In genomic region chr2:127650041-127650784, GRCh38 we compare ENCODE assay signal across 10 cellular contexts. TPM values are rescaled to one million over a fixed set of nuclear protein-coding genes. Genes with fewer than 3 reads are reported as not detected.
DNase-seq lines count a peak whose midpoint lies in the region; ATAC-seq, FAIRE-seq and TF ChIP-seq lines count a peak whose summit lies in the region.
"Had no signal": no experiment of that assay in that cellular context is flagged by ENCODE, and none has a peak within 500 bp of the region (broad histone marks: within the 10 kb centered on the region; RNA-seq: fewer than 3 reads in every experiment).

No MANE protein-coding gene starts in this region.

- H3K27me3 Mint-ChIP-seq in activated CD8-positive, alpha-beta T cell treated with anti-CD3 and anti-CD28 coated beads for 36 hours, result no peaks in the 10 kb centered on the region
- H3K27me3 Mint-ChIP-seq in activated CD8-positive, alpha-beta T cell treated with anti-CD3 and anti-CD28 coated beads, Interleukin-2, amount 10 ng/mL, durations not matched to agents 7 days and 5 days (ENCODE audit: low read depth), result no peaks in the 10 kb centered on the region
- H3K27me3 Mint-ChIP-seq in memory B cell, result peaks cover 4% of the 10 kb centered on the region
- peaks cover 3% of the 10 kb centered on the region for H3K27me3 Mint-ChIP-seq in type B pancreatic cell

- no peaks in the 10 kb centered on the region for H3K36me3 Mint-ChIP-seq in activated CD8-positive, alpha-beta T cell treated with anti-CD3 and anti-CD28 coated beads for 36 hours (ENCODE audit: low read depth)
- no peaks in the 10 kb centered on the region for H3K36me3 Mint-ChIP-seq in activated CD8-positive, alpha-beta T cell treated with anti-CD3 and anti-CD28 coated beads, Interleukin-2, amount 10 ng/mL, durations not matched to agents 7 days and 5 days (ENCODE audit: low read depth)
- H3K36me3 Mint-ChIP-seq in memory B cell (no peaks in the 10 kb centered on the region), type B pancreatic cell (no peaks in the 10 kb centered on the region)

- SMC1A ChIA-PET in GM12878 (lab: Charles Lee; ENCODE audit: uncharacterized antibody, unreplicated experiment), result interaction anchor here (0.6 to 4.6 kb wide), 4 partner anchors 36 to 171 kb away, joined by 3 to 26 read pairs (median 4); no protein-coding TSS in a partner anchor

- H3K4me1 ChIP-seq in GM12878 (ENCODE audit: control insufficient read depth, insufficient read depth, low read length), result no peaks in the 10 kb centered on the region

- no peak overlapping the region for H2AFZ ChIP-seq in GM12878 (ENCODE audit: control insufficient read depth, low read depth, low read length)

- TF ChIP-seq EP300 in GM12878 (IDR thresholded peaks at IDR 0.05; ENCODE audit: borderline replicate concordance in 1 of 2, control insufficient read depth in 1 of 2, low read depth in 2 of 2, low read length in 2 of 2), result no peak

- CTCF ChIA-PET in activated CD8-positive, alpha-beta T cell treated with anti-CD3 and anti-CD28 coated beads for 36 hours (lab: Charles Lee), result interaction anchor here (0.6 to 5.2 kb wide), 29 partner anchors 8 to 807 kb away, joined by 3 to 114 read pairs (median 3); partner anchors contain the start of gene POLR2D
- CTCF ChIA-PET in activated CD8-positive, alpha-beta T cell treated with anti-CD3 and anti-CD28 coated beads, Interleukin-2, amount 10 ng/mL, durations not matched to agents 7 days and 5 days (lab: Charles Lee), result interaction anchor here (0.6 to 9.1 kb wide), 20 partner anchors 8 to 604 kb away, joined by 3 to 174 read pairs (median 4); partner anchors contain the start of genes IWS1 and LIMS2
- CTCF ChIA-PET in GM12878 (lab: Yijun Ruan, JAX), result interaction anchor here (0.5 to 8.3 kb wide), 14 partner anchors 9 to 614 kb away, joined by 3 to 90 read pairs (median 4); partner anchors contain the start of gene WDR33

- no peak overlapping the region for H3K4me2 ChIP-seq in GM12878 (ENCODE audit: control insufficient read depth, insufficient read depth)

- POLR2A ChIA-PET in activated CD8-positive, alpha-beta T cell treated with anti-CD3 and anti-CD28 coated beads for 36 hours (lab: Charles Lee), result interaction anchor here (0.6 to 1.3 kb wide), 2 partner anchors 59 to 101 kb away, joined by 3 to 4 read pairs; no protein-coding TSS in a partner anchor
- POLR2A ChIA-PET in activated CD8-positive, alpha-beta T cell treated with anti-CD3 and anti-CD28 coated beads, Interleukin-2, amount 10 ng/mL, durations not matched to agents 7 days and 5 days (lab: Charles Lee), result interaction anchor here (0.7 to 1.9 kb wide), 3 partner anchors 9 to 59 kb away, joined by 3 to 5 read pairs (median 4); no protein-coding TSS in a partner anchor
- POLR2A ChIA-PET in GM12878 (lab: Charles Lee), result interaction anchor here (0.6 kb wide), 1 partner anchor 151 kb away, joined by 3 read pairs; no protein-coding TSS in a partner anchor

- no peaks in the 10 kb centered on the region for H3K36me3 ChIP-seq in GM12878 (ENCODE audit: control insufficient read depth in 2 of 2, insufficient read depth in 2 of 2, low read length in 1 of 2)

- no peak overlapping the region for H3K27ac Mint-ChIP-seq in activated CD8-positive, alpha-beta T cell treated with anti-CD3 and anti-CD28 coated beads for 36 hours
- no peak overlapping the region for H3K27ac Mint-ChIP-seq in activated CD8-positive, alpha-beta T cell treated with anti-CD3 and anti-CD28 coated beads, Interleukin-2, amount 10 ng/mL, durations not matched to agents 7 days and 5 days
- no peak overlapping the region for H3K27ac Mint-ChIP-seq in memory B cell
- H3K27ac Mint-ChIP-seq in type B pancreatic cell, result no peak overlapping the region
- H3K27ac Mint-ChIP-seq: activated CD4-positive, alpha-beta memory T cell treated with anti-CD3 and anti-CD28 coated beads, Interleukin-2, amount 10 ng/mL, durations not matched to agents 7 days and 5 days had no signal

- no peak overlapping the region for H3K4me3 ChIP-seq in GM12878

- H4K20me1 ChIP-seq in GM12878 (ENCODE audit: control insufficient read depth, insufficient read depth), result no peaks in the 10 kb centered on the region

- FAIRE-seq in GM12878 (lab: Jason Lieb, UNC), result no peak

- WGBS in GM12878 (ENCODE audit: insufficient coverage, insufficient replicate concordance, low lambda C conversion rate, missing lambda C conversion rate), result 51% methylated on average over 17 of the region's 17 CpGs

- RAD21 ChIA-PET in GM12878 (lab: Charles Lee; ENCODE audit: unreplicated experiment), result interaction anchor here (0.7 to 2.3 kb wide), 3 partner anchors 57 to 83 kb away, joined by 3 to 23 read pairs (median 3); no protein-coding TSS in a partner anchor

- no peaks in the 10 kb centered on the region for H3K9me3 Mint-ChIP-seq in activated CD8-positive, alpha-beta T cell treated with anti-CD3 and anti-CD28 coated beads for 36 hours
- no peaks in the 10 kb centered on the region for H3K9me3 Mint-ChIP-seq in activated CD8-positive, alpha-beta T cell treated with anti-CD3 and anti-CD28 coated beads, Interleukin-2, amount 10 ng/mL, durations not matched to agents 7 days and 5 days (ENCODE audit: insufficient read depth)
- H3K9me3 Mint-ChIP-seq in memory B cell (no peaks in the 10 kb centered on the region), type B pancreatic cell (no peaks in the 10 kb centered on the region)
- H3K9me3 Mint-ChIP-seq: activated CD4-positive, alpha-beta memory T cell treated with anti-CD3 and anti-CD28 coated beads, Interleukin-2, amount 10 ng/mL, durations not matched to agents 7 days and 5 days had no signal

- no peak overlapping the region for H3K9ac ChIP-seq in GM12878 (ENCODE audit: control insufficient read depth, insufficient read depth, low read length)

- DNase-seq in activated CD8-positive, alpha-beta T cell treated with anti-CD3 and anti-CD28 coated beads for 36 hours, result no peak
- DNase-seq in activated CD8-positive, alpha-beta T cell treated with anti-CD3 and anti-CD28 coated beads, Interleukin-2, amount 10 ng/mL, durations not matched to agents 7 days and 5 days, result no peak
- DNase-seq in GM12878 (ENCODE audit: low read depth, low spot score) (no peak), memory B cell (ENCODE audit: low spot score in 2 of 2) (no peak), type B pancreatic cell (ENCODE audit: extremely low spot score, unreplicated experiment) (no peak), cerebellar nuclear complex (lab: John Stamatoyannopoulos, UW) (no peak), hippocampal formation (lab: John Stamatoyannopoulos, UW) (no peak)

- H3K4me3 Mint-ChIP-seq in activated CD8-positive, alpha-beta T cell treated with anti-CD3 and anti-CD28 coated beads for 36 hours, result no peak overlapping the region
- H3K4me3 Mint-ChIP-seq in activated CD8-positive, alpha-beta T cell treated with anti-CD3 and anti-CD28 coated beads, Interleukin-2, amount 10 ng/mL, durations not matched to agents 7 days and 5 days, result no peak overlapping the region
- H3K4me3 Mint-ChIP-seq in memory B cell (no peak overlapping the region), type B pancreatic cell (no peak overlapping the region)
- H3K4me3 Mint-ChIP-seq: activated CD4-positive, alpha-beta memory T cell treated with anti-CD3 and anti-CD28 coated beads, Interleukin-2, amount 10 ng/mL, durations not matched to agents 7 days and 5 days had no signal

- H3K9me3 ChIP-seq in GM12878 (replicated peaks; ENCODE audit: control insufficient read depth, insufficient read depth, low read length), result no peaks in the 10 kb centered on the region

- H3K27me3 ChIP-seq in GM12878 (replicated peaks in 1 of 2; ENCODE audit: control insufficient read depth in 2 of 2, insufficient read depth in 2 of 2, low read length in 1 of 2), result no peaks in the 10 kb centered on the region

- no peak overlapping the region for H3K27ac ChIP-seq in GM12878 (ENCODE audit: control insufficient read depth, insufficient read depth)

- peak; percentile 32 for TF ChIP-seq CTCF in activated CD8-positive, alpha-beta T cell treated with anti-CD3 and anti-CD28 coated beads for 36 hours (IDR thresholded peaks at IDR 0.05)
- TF ChIP-seq CTCF in GM12878 (IDR thresholded peaks at IDR 0.05 in 2 of 3, conservative IDR thresholded peaks at IDR 0.05 in 1 of 3; ENCODE audit: control insufficient read depth in 2 of 3, extremely low read depth in 1 of 3, insufficient read depth in 1 of 3, low read depth in 3 of 3, low read length in 3 of 3) (no peak), type B pancreatic cell (conservative IDR thresholded peaks at IDR 0.05) (peak; percentile 38)

- H3K4me1 Mint-ChIP-seq in activated CD8-positive, alpha-beta T cell treated with anti-CD3 and anti-CD28 coated beads for 36 hours (ENCODE audit: low read depth), result peaks cover 14% of the 10 kb centered on the region
- peaks cover 18% of the 10 kb centered on the region for H3K4me1 Mint-ChIP-seq in activated CD8-positive, alpha-beta T cell treated with anti-CD3 and anti-CD28 coated beads, Interleukin-2, amount 10 ng/mL, durations not matched to agents 7 days and 5 days (ENCODE audit: low read depth)
- H3K4me1 Mint-ChIP-seq in memory B cell (peaks cover 53% of the 10 kb centered on the region), type B pancreatic cell (ENCODE audit: unreplicated experiment) (peaks cover 10% of the 10 kb centered on the region)

- no peak for ATAC-seq in activated CD8-positive, alpha-beta T cell treated with anti-CD3 and anti-CD28 coated beads for 36 hours
- ATAC-seq in activated CD8-positive, alpha-beta T cell treated with anti-CD3 and anti-CD28 coated beads, Interleukin-2, amount 10 ng/mL, durations not matched to agents 7 days and 5 days, result no peak
- peak; percentile 30 for ATAC-seq in GM12878
- ATAC-seq in memory B cell (ENCODE audit: low read depth), result peak; percentile 7
- ATAC-seq in HG03439 (IDR thresholded peaks at IDR 0.05; ENCODE audit: unreplicated experiment), result no peak

- TF ChIP-seq RAD21 in GM12878 (IDR thresholded peaks at IDR 0.05; ENCODE audit: insufficient read depth, low read depth, low read length), result no peak

- no TSS peak for BruUV-seq in GM12878 (replicated peaks; lab: Mats Ljungman, UMichigan)

- in situ Hi-C loops in GM12878 (cut with MboI), result no loop called here

- no peak for TF ChIP-seq POLR2A in GM12878 (IDR thresholded peaks at IDR 0.05; ENCODE audit: low read depth, low read length)

- intact Hi-C loops in activated CD8-positive, alpha-beta T cell treated with anti-CD3 and anti-CD28 coated beads for 36 hours (cut with micrococcal nuclease), result no loop called here
- intact Hi-C loops in GM12878 (cut with micrococcal nuclease; ENCODE audit: unreplicated experiment), result no loop called here

- H3K79me2 ChIP-seq in GM12878 (ENCODE audit: control insufficient read depth, insufficient read depth, low read length), result no peaks in the 10 kb centered on the region

RNA-seq across cellular contexts. Expression of gene GPR17, which starts 4.3 kb away (rescaled TPM):
- not detected for total RNA-seq in activated CD8-positive, alpha-beta T cell treated with anti-CD3 and anti-CD28 coated beads for 36 hours
- total RNA-seq in activated CD8-positive, alpha-beta T cell treated with anti-CD3 and anti-CD28 coated beads, Interleukin-2, amount 10 ng/mL, durations not matched to agents 7 days and 5 days, result not detected
- total RNA-seq in GM12878 (2013; cell fraction: nucleolus; rRNA removed), result not detected in 2 replicates
- total RNA-seq in GM12878 (2014; rRNA removed) (not detected in 2 replicates), GM12878 (2014; rRNA removed; fragmentation: Illumina TruSeq; extraction: Trizol) (not detected in 2 replicates), GM12878 (2021) (not detected in 2 replicates), type B pancreatic cell (ENCODE audit: low replicate concordance) (0.19 TPM in 1 of 2 replicates, not detected in the other)
- not detected for polyA plus RNA-seq in GM12878 (2011; ENCODE audit: low read depth)
- polyA plus RNA-seq in GM12878 (2011; rRNA removed) (not detected in 2 replicates), GM12878 (2014; fragmentation: Illumina TruSeq; extraction: Trizol) (not detected in 2 replicates), GM12878 (2014; fragmentation: Nextera tagmentation; extraction: Ambion mirVana) (not detected), GM12878 (2014; rRNA removed) (not detected in 2 replicates), GM12878 (2016; fragmentation: Nextera tagmentation; extraction: Ambion mirVana) (not detected)
- not detected in 2 replicates for polyA plus RNA-seq in GM12878 (2011; cell fraction: cytosol; rRNA removed)
- polyA plus RNA-seq in GM12878 (2011; cell fraction: nucleus; rRNA removed), result not detected in 2 replicates
- not detected in 2 replicates for polyA plus RNA-seq in GM12878 (2012)
- polyA minus RNA-seq in GM12878 (2011; rRNA and poly(A)+ RNA removed), result not detected in 2 replicates
- not detected in 2 replicates for polyA minus RNA-seq in GM12878 (2011; cell fraction: cytosol; rRNA and poly(A)+ RNA removed)
- not detected in 2 replicates for polyA minus RNA-seq in GM12878 (2011; cell fraction: nucleus; rRNA and poly(A)+ RNA removed)
- total RNA-seq: activated CD4-positive, alpha-beta memory T cell treated with anti-CD3 and anti-CD28 coated beads, Interleukin-2, amount 10 ng/mL, durations not matched to agents 7 days and 5 days had no signal
- polyA plus RNA-seq: AG04450 had no signal

RNA-seq across cellular contexts. Expression of gene LIMS2, which starts 25.1 kb away (rescaled TPM):
- total RNA-seq in activated CD8-positive, alpha-beta T cell treated with anti-CD3 and anti-CD28 coated beads for 36 hours, result 10 to 100 TPM; 22.1 to 23.6 TPM
- total RNA-seq in activated CD8-positive, alpha-beta T cell treated with anti-CD3 and anti-CD28 coated beads, Interleukin-2, amount 10 ng/mL, durations not matched to agents 7 days and 5 days, result 10 to 100 TPM; 35.3 to 38.3 TPM
- total RNA-seq in GM12878 (2013; cell fraction: nucleolus; rRNA removed), result 0.50 TPM in 1 of 2 replicates, not detected in the other
- total RNA-seq in GM12878 (2014; rRNA removed) (0.06 and 0.11 TPM in 2 replicates), GM12878 (2014; rRNA removed; fragmentation: Illumina TruSeq; extraction: Trizol) (0.13 TPM in 1 of 2 replicates, not detected in the other), GM12878 (2021) (0.51 and 0.74 TPM in 2 replicates), type B pancreatic cell (ENCODE audit: low replicate concordance) (13.1 and 20.5 TPM in 2 replicates)
- 0.55 TPM for polyA plus RNA-seq in GM12878 (2011; ENCODE audit: low read depth)
- polyA plus RNA-seq in GM12878 (2011; rRNA removed) (not detected in 2 replicates), GM12878 (2014; fragmentation: Illumina TruSeq; extraction: Trizol) (0.19 TPM in 1 of 2 replicates, not detected in the other), GM12878 (2014; fragmentation: Nextera tagmentation; extraction: Ambion mirVana) (under 1 TPM in 1 of 2 experiments, not detected in 1; 0.07 TPM), GM12878 (2014; rRNA removed) (0.58 and 0.81 TPM in 2 replicates), GM12878 (2016; fragmentation: Nextera tagmentation; extraction: Ambion mirVana) (under 1 TPM; 0.14 to 0.19 TPM)
- polyA plus RNA-seq in GM12878 (2011; cell fraction: cytosol; rRNA removed), result 0.04 and 0.05 TPM in 2 replicates
- 0.13 TPM in 1 of 2 replicates, not detected in the other for polyA plus RNA-seq in GM12878 (2011; cell fraction: nucleus; rRNA removed)
- 0.87 and 1.1 TPM in 2 replicates for polyA plus RNA-seq in GM12878 (2012)
- 0.29 TPM in 1 of 2 replicates, not detected in the other for polyA minus RNA-seq in GM12878 (2011; rRNA and poly(A)+ RNA removed)
- polyA minus RNA-seq in GM12878 (2011; cell fraction: cytosol; rRNA and poly(A)+ RNA removed), result not detected in 2 replicates
- polyA minus RNA-seq in GM12878 (2011; cell fraction: nucleus; rRNA and poly(A)+ RNA removed), result not detected in 2 replicates

RNA-seq across cellular contexts. Expression of gene SFT2D3, which starts 51.1 kb away (rescaled TPM):
- total RNA-seq in activated CD8-positive, alpha-beta T cell treated with anti-CD3 and anti-CD28 coated beads for 36 hours, result 1 to 10 TPM; 3.9 to 4.4 TPM
- 1 to 10 TPM; 4.8 to 5.5 TPM for total RNA-seq in activated CD8-positive, alpha-beta T cell treated with anti-CD3 and anti-CD28 coated beads, Interleukin-2, amount 10 ng/mL, durations not matched to agents 7 days and 5 days
- total RNA-seq in GM12878 (2013; cell fraction: nucleolus; rRNA removed), result 9.5 and 11.1 TPM in 2 replicates
- total RNA-seq in GM12878 (2014; rRNA removed) (8.4 and 9.3 TPM in 2 replicates), GM12878 (2014; rRNA removed; fragmentation: Illumina TruSeq; extraction: Trizol) (5.4 and 5.5 TPM in 2 replicates), GM12878 (2021) (6.2 and 6.5 TPM in 2 replicates), type B pancreatic cell (ENCODE audit: low replicate concordance) (10.7 and 12.5 TPM in 2 replicates)
- not detected for polyA plus RNA-seq in GM12878 (2011; ENCODE audit: low read depth)
- polyA plus RNA-seq in GM12878 (2011; rRNA removed) (4.2 and 5.9 TPM in 2 replicates), GM12878 (2014; fragmentation: Illumina TruSeq; extraction: Trizol) (6.6 and 7.4 TPM in 2 replicates), GM12878 (2014; fragmentation: Nextera tagmentation; extraction: Ambion mirVana) (not detected), GM12878 (2014; rRNA removed) (6.6 and 6.8 TPM in 2 replicates), GM12878 (2016; fragmentation: Nextera tagmentation; extraction: Ambion mirVana) (not detected)
- polyA plus RNA-seq in GM12878 (2011; cell fraction: cytosol; rRNA removed), result 2.9 and 3.2 TPM in 2 replicates
- polyA plus RNA-seq in GM12878 (2011; cell fraction: nucleus; rRNA removed), result 4.4 and 4.8 TPM in 2 replicates
- not detected in 2 replicates for polyA plus RNA-seq in GM12878 (2012)
- polyA minus RNA-seq in GM12878 (2011; rRNA and poly(A)+ RNA removed), result 3.9 and 5.7 TPM in 2 replicates
- polyA minus RNA-seq in GM12878 (2011; cell fraction: cytosol; rRNA and poly(A)+ RNA removed), result 1.7 and 2.0 TPM in 2 replicates
- 6.4 and 9.9 TPM in 2 replicates for polyA minus RNA-seq in GM12878 (2011; cell fraction: nucleus; rRNA and poly(A)+ RNA removed)

Comparison
In these comparisons a context has a peak if more than half of its experiments do, and no peak if none do; other contexts are left out.
1. ATAC-seq: peak in GM12878 (single experiment) and memory B cell (single experiment); none in activated CD8-positive, alpha-beta T cell treated with anti-CD3 and anti-CD28 coated beads for 36 hours (single experiment), activated CD8-positive, alpha-beta T cell treated with anti-CD3 and anti-CD28 coated beads, Interleukin-2, amount 10 ng/mL, durations not matched to agents 7 days and 5 days (single experiment) and HG03439 (single experiment).
2. CTCF ChIP-seq: peak in activated CD8-positive, alpha-beta T cell treated with anti-CD3 and anti-CD28 coated beads for 36 hours (single experiment) and type B pancreatic cell (single experiment); none in GM12878 (0 of 3).